Comparison of ENCODE assay signal across 3 cellular contexts in the genomic region with DNA sequence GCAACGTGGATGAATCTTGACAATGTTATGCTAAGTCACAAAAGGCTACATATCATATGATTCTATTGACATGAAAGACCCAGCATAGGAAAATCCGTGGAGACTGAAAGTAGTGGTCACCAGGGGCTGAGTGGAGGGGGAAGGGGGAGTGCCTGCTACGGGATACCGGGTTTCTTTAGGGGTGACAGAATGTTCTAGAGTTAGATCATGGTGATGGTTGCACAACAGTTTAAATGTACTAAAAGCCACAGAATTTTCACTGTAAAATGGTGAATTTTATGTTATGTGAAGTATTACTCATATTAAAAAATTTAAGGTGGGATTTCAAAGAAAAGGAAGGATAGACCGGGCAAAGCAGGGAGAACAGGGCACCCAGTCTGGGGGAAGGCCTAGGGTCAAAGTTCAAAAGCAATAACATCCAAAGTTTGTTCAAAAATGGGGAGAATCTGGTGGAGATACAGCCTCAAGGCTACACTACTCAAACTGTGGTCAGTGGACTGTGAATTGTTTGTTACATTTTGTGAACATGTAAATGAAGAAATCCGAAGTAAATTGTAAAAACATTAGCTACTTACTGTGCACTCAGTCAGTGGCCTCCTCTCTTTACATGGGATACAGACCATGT.
TF ChIP-seq lines count a peak whose summit lies in the region.

No MANE protein-coding gene starts in this region.

TF ChIP-seq in A549, 52 proteins besides CTCF, POLR2A, EP300 and RAD21:
- no peak for TF ChIP-seq FOSB (CRISPR knock-in tag; IDR thresholded peaks at IDR 0.05)
- no peak for TF ChIP-seq HDAC2 (IDR thresholded peaks at IDR 0.05)
- TF ChIP-seq MAZ (IDR thresholded peaks at IDR 0.05; ENCODE audit: borderline replicate concordance, low read depth, low read length): no peak
- TF ChIP-seq ZSCAN20 (CRISPR knock-in tag; IDR thresholded peaks at IDR 0.05): no peak
- no peak for TF ChIP-seq HEYL (CRISPR knock-in tag; IDR thresholded peaks at IDR 0.05)
- TF ChIP-seq, protein P1, sequence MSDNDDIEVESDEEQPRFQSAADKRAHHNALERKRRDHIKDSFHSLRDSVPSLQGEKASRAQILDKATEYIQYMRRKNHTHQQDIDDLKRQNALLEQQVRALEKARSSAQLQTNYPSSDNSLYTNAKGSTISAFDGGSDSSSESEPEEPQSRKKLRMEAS (IDR thresholded peaks at IDR 0.05): no peak
- TF ChIP-seq, protein P2, sequence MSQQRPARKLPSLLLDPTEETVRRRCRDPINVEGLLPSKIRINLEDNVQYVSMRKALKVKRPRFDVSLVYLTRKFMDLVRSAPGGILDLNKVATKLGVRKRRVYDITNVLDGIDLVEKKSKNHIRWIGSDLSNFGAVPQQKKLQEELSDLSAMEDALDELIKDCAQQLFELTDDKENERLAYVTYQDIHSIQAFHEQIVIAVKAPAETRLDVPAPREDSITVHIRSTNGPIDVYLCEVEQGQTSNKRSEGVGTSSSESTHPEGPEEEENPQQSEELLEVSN (IDR thresholded peaks at IDR 0.05; ENCODE audit: borderline replicate concordance, low read depth): no peak
- no peak for TF ChIP-seq HOXB13 (CRISPR knock-in tag; IDR thresholded peaks at IDR 0.05; ENCODE audit: low read depth)
- TF ChIP-seq, protein P3, sequence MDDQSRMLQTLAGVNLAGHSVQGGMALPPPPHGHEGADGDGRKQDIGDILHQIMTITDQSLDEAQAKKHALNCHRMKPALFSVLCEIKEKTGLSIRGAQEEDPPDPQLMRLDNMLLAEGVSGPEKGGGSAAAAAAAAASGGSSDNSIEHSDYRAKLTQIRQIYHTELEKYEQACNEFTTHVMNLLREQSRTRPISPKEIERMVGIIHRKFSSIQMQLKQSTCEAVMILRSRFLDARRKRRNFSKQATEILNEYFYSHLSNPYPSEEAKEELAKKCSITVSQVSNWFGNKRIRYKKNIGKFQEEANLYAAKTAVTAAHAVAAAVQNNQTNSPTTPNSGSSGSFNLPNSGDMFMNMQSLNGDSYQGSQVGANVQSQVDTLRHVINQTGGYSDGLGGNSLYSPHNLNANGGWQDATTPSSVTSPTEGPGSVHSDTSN (IDR thresholded peaks at IDR 0.05): no peak
- TF ChIP-seq NFE2L2 (conservative IDR thresholded peaks at IDR 0.05; ENCODE audit: low read length): no peak
- no peak for TF ChIP-seq CBX2 (IDR thresholded peaks at IDR 0.05; ENCODE audit: borderline replicate concordance, low read depth)
- no peak for TF ChIP-seq SREBF2 (IDR thresholded peaks at IDR 0.05)
- no peak for TF ChIP-seq FOSL2 (IDR thresholded peaks at IDR 0.05)
- TF ChIP-seq FOSL2 (CRISPR knock-in tag; IDR thresholded peaks at IDR 0.05): no peak
TF ChIP-seq in A549: peak in this region for 0.

TF ChIP-seq in IMR-90, 13 proteins besides CTCF, POLR2A, EP300 and RAD21:
- peak; percentile 59; the same call in 1 of the 2 replicates for TF ChIP-seq CEBPB (IDR thresholded peaks at IDR 0.05; ENCODE audit: low read depth, low read length)
- TF ChIP-seq MAZ (IDR thresholded peaks at IDR 0.05; ENCODE audit: borderline replicate concordance, low read depth, low read length): no peak
- no peak for TF ChIP-seq NFE2L2 (IDR thresholded peaks at IDR 0.05; ENCODE audit: low read depth, low read length)

TF ChIP-seq in K562, 482 proteins besides CTCF, POLR2A, EP300 and RAD21:
- TF ChIP-seq, protein P4, sequence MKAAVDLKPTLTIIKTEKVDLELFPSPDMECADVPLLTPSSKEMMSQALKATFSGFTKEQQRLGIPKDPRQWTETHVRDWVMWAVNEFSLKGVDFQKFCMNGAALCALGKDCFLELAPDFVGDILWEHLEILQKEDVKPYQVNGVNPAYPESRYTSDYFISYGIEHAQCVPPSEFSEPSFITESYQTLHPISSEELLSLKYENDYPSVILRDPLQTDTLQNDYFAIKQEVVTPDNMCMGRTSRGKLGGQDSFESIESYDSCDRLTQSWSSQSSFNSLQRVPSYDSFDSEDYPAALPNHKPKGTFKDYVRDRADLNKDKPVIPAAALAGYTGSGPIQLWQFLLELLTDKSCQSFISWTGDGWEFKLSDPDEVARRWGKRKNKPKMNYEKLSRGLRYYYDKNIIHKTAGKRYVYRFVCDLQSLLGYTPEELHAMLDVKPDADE (conservative IDR thresholded peaks at IDR 0.05; ENCODE audit: control insufficient read depth, low read depth, low read length): no peak
- TF ChIP-seq EWSR1 (IDR thresholded peaks at IDR 0.05; ENCODE audit: borderline replicate concordance, low read depth, partially characterized antibody) (no peak), SMAD4 (CRISPR knock-in tag; conservative IDR thresholded peaks at IDR 0.05) (0 out of 2 replicates have a peak, but pooled peaks have one; percentile 58), CBX3 (IDR thresholded peaks at IDR 0.05; ENCODE audit: borderline replicate concordance in 1 of 2, low read length in 2 of 2) (no peak), KHSRP (IDR thresholded peaks at IDR 0.05) (no peak), ZNF668 (CRISPR knock-in tag; IDR thresholded peaks at IDR 0.05) (peak; percentile 19; the same call in 1 of the 2 replicates), CEBPB (tag; IDR thresholded peaks at IDR 0.05) (peak; percentile 38), ZNF354B (CRISPR knock-in tag; IDR thresholded peaks at IDR 0.05) (no peak), NR2C1 (IDR thresholded peaks at IDR 0.05) (peak; percentile 56; the same call in 1 of the 2 replicates), NR2C1 (tag; IDR thresholded peaks at IDR 0.05) (0 out of 2 replicates have a peak, but pooled peaks have one; percentile 48), DMBX1 (CRISPR knock-in tag; IDR thresholded peaks at IDR 0.05; ENCODE audit: borderline replicate concordance) (peak; percentile 57; the same call in 1 of the 2 replicates), ZNF589 (CRISPR knock-in tag; IDR thresholded peaks at IDR 0.05; ENCODE audit: low read depth) (0 out of 2 replicates have a peak, but pooled peaks have one; percentile 27), NR2C2 (CRISPR knock-in tag; IDR thresholded peaks at IDR 0.05) (no peak), NR2C2 (tag; IDR thresholded peaks at IDR 0.05) (peak; percentile 28; the same call in 1 of the 2 replicates), GTF2F1 (IDR thresholded peaks at IDR 0.05; ENCODE audit: low read depth, low read length) (no peak), TAF9B (IDR thresholded peaks at IDR 0.05; ENCODE audit: partially characterized antibody) (no peak), NUFIP1 (IDR thresholded peaks at IDR 0.05; ENCODE audit: partially characterized antibody) (no peak)
- TF ChIP-seq, protein P5, sequence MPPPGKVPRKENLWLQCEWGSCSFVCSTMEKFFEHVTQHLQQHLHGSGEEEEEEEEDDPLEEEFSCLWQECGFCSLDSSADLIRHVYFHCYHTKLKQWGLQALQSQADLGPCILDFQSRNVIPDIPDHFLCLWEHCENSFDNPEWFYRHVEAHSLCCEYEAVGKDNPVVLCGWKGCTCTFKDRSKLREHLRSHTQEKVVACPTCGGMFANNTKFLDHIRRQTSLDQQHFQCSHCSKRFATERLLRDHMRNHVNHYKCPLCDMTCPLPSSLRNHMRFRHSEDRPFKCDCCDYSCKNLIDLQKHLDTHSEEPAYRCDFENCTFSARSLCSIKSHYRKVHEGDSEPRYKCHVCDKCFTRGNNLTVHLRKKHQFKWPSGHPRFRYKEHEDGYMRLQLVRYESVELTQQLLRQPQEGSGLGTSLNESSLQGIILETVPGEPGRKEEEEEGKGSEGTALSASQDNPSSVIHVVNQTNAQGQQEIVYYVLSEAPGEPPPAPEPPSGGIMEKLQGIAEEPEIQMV (tag; conservative IDR thresholded peaks at IDR 0.05; ENCODE audit: low read depth): 0 out of 2 replicates have a peak, but pooled peaks have one; percentile 27
TF ChIP-seq in K562: peak in this region for 8.
